ENCODE assay signal across 12 cellular contexts in the genomic region with DNA sequence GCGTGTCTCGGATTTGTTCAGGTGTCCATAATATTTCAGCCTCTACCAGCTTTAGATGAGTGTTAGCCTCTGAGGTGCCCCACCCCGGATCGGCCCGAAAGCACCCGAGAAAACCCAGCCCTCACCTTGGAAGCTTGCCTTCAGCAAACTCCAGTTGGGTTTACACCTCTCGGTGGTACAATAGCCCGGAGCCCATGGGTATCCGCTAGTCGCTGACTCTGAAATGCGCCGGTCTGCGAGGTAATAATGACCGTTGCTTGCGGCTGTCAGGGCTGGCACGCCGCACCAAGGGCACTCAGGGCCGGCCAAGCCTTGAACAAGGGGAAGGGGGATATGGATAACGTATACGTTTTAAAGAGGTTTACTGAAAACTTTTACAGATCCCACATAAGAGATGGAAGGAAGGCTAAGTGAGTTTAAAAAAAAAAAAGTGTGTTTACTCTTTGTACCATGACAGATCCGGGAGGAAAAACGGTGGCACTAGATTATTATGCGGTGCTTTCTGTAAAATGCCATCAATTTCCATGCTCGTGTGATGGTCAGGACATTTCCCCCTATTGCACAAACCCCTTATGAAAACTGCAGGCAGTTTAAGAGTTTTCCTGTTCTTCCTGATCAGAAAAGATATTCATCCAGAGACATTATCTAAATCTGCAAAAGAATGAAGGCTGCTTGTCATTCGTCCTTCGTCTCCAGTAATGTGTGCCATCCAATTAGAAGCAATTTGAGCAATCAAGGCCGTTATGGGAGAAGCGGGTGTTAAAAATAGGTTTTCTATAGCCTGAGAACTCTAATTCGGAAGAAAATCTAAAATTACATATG.
A peak's percentile ranks its signal among the peaks of the same experiment; 100 is the strongest.
DNase-seq lines count a peak whose midpoint lies in the region; ATAC-seq and TF ChIP-seq lines count a peak whose summit lies in the region.
"Had no signal": no experiment of that assay in that cellular context is flagged by ENCODE, and none has a peak within 500 bp of the region (broad histone marks: within the 10 kb centered on the region; RNA-seq: fewer than 3 reads in every experiment).

No MANE protein-coding gene starts in this region.

- no peak for ATAC-seq in GM21723 (IDR thresholded peaks at IDR 0.05; ENCODE audit: unreplicated experiment)

- H2AFZ ChIP-seq in ACC112 (ENCODE audit: low read length, unreplicated experiment) = no peak overlapping the region
- H2AFZ ChIP-seq: parathyroid adenoma had no signal

- H3K4me1 Mint-ChIP-seq in endothelial cell (ENCODE audit: unreplicated experiment) = peaks cover 18% of the 10 kb centered on the region

- H3K27me3 Mint-ChIP-seq in endothelial cell (ENCODE audit: unreplicated experiment) = peaks cover 7% of the 10 kb centered on the region

- no peaks in the 10 kb centered on the region for H3K79me2 ChIP-seq in ACC112 (ENCODE audit: control insufficient read depth, insufficient read depth, low read length, unreplicated experiment)
- H3K79me2 ChIP-seq: parathyroid adenoma had no signal

- H3K9me3 Mint-ChIP-seq in endothelial cell (ENCODE audit: unreplicated experiment) = no peaks in the 10 kb centered on the region

- peaks cover 13% of the 10 kb centered on the region for H3K4me1 ChIP-seq in ACC112 (ENCODE audit: control insufficient read depth, insufficient read depth, low read length, unreplicated experiment)
- H3K4me1 ChIP-seq in HUES6 (ENCODE audit: control insufficient read depth, insufficient read depth, low read length) = peaks cover 39% of the 10 kb centered on the region
- no peaks in the 10 kb centered on the region for H3K4me1 ChIP-seq in SJCRH30

- H3K27me3 ChIP-seq in ACC112 (ENCODE audit: insufficient read depth, low read length) (peaks cover 94% of the 10 kb centered on the region), HUES6 (ENCODE audit: control insufficient read depth, insufficient read depth, low read length) (peaks cover 81% of the 10 kb centered on the region), SJCRH30 (no peaks in the 10 kb centered on the region)

- no peak overlapping the region for H3K9ac ChIP-seq in HUES6 (ENCODE audit: low read length)
- H3K9ac ChIP-seq: parathyroid adenoma had no signal

- H3K36me3 ChIP-seq in ACC112 (ENCODE audit: insufficient read depth, low read length) = no peaks in the 10 kb centered on the region
- no peaks in the 10 kb centered on the region for H3K36me3 ChIP-seq in HUES6 (ENCODE audit: control insufficient read depth, insufficient read depth, low read length)
- H3K36me3 ChIP-seq in SJCRH30 = no peaks in the 10 kb centered on the region

- H3K9me3 ChIP-seq in HUES6 (ENCODE audit: control insufficient read depth, insufficient read depth, low read depth, low read length) (no peaks in the 10 kb centered on the region), SJCRH30 (replicated peaks) (no peaks in the 10 kb centered on the region)

- no peaks in the 10 kb centered on the region for H3K36me3 Mint-ChIP-seq in endothelial cell (ENCODE audit: low read depth, unreplicated experiment)
- H3K36me3 Mint-ChIP-seq: CD8-positive, alpha-beta memory T cell had no signal

- peak; percentile 31 for DNase-seq in endothelial cell (ENCODE audit: low spot score)
- DNase-seq in occipital lobe (lab: John Stamatoyannopoulos, UW) = peak; percentile 1
- no peak for DNase-seq in SJCRH30
- no peak for DNase-seq in NCI-H128 (lab: John Stamatoyannopoulos, UW; ENCODE audit: unreplicated experiment)
- DNase-seq in NCI-H1105 (lab: John Stamatoyannopoulos, UW) = no peak
- DNase-seq: CD8-positive, alpha-beta memory T cell; NCI-H510A had no signal

- H3K4me3 ChIP-seq in ACC112 (ENCODE audit: low read depth, low read length) (peak overlapping the region; percentile 68), HUES6 (ENCODE audit: low read depth, low read length) (peak overlapping the region; percentile 22), SJCRH30 (no peak overlapping the region)
- H3K4me3 ChIP-seq: SK-N-MC had no signal

- H3K27ac ChIP-seq in ACC112 (ENCODE audit: low read depth, low read length) (no peak overlapping the region), HUES6 (ENCODE audit: low read depth, low read length) (no peak overlapping the region), SJCRH30 (no peak overlapping the region)
- H3K27ac ChIP-seq: parathyroid adenoma, SK-N-MC had no signal

- no peak for TF ChIP-seq CTCF in endothelial cell (IDR thresholded peaks at IDR 0.05; ENCODE audit: unreplicated experiment)

- H3K4me3 Mint-ChIP-seq in endothelial cell (ENCODE audit: unreplicated experiment) = no peak overlapping the region

- no peak overlapping the region for H3K27ac Mint-ChIP-seq in endothelial cell (ENCODE audit: unreplicated experiment)

Comparison
In these comparisons a context has a peak if more than half of its experiments do, and no peak if none do; other contexts are left out.
1. DNase-seq: peak in endothelial cell (single experiment) and occipital lobe (single experiment); none in SJCRH30 (0 of 2), NCI-H128 (single experiment) and NCI-H1105 (single experiment).